Comparison of ENCODE assay signal across 9 cellular contexts in the genomic region with DNA sequence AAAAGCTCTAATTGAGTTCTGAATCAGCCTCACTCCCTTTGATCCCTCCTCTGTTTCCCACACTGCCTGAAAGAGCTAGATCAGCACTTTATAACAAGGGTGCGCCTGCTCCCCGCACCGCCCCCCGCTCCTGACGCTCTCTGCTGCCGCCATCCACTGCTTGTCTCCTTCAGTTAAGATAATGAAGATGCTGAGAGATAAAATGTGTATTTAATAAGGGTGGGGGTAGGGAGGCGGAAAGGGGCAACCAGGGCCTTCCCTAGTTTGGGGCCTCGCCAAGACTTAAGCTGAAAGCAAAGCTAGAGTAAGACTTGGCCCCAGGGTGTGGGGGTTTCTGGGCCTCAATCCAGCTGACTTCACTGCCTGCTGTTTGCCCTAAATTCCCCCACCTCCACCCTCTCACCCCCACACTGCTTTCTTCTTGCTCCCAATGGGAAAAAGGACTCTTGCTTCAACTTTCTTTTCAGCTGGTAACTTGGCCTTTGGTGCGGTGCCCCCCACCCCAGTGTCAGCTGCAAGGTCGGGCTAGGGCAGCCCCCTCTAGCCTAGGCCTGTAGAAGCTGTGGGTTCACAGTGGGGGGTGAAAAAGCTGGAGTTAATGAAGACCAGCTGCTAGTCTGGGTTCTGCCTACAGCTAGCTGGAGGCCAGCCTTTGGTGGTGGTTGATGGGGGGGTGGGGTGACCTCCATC. TPM values are rescaled to one million over a fixed set of nuclear protein-coding genes. Genes with fewer than 3 reads are reported as not detected.
DNase-seq lines count a peak whose midpoint lies in the region; ATAC-seq, FAIRE-seq and TF ChIP-seq lines count a peak whose summit lies in the region.
"Had no signal": no experiment of that assay in that cellular context is flagged by ENCODE, and none has a peak within 500 bp of the region (broad histone marks: within the 10 kb centered on the region; RNA-seq: fewer than 3 reads in every experiment).

No MANE protein-coding gene starts in this region.

- in situ Hi-C loops in HepG2 (cut with HindIII; ENCODE audit: extremely low pct_ligation_motif_present, low pct_unique_long_range_greater_than_20kb), result no loop called here

- 0 out of 2 replicates have a peak overlapping the region, but pooled peaks have one; percentile 2 for H3K4me3 ChIP-seq in HUES64 (ENCODE audit: low read length)
- no peak overlapping the region for H3K4me3 ChIP-seq in HepG2 (replicated peaks in 1 of 3; ENCODE audit: insufficient read depth in 1 of 3, low read depth in 2 of 3, low read length in 3 of 3)

- WGBS in HUES64, result 29% methylated on average over 10 of the region's 10 CpGs
- WGBS in HepG2 (ENCODE audit: low lambda C conversion rate), result 69% methylated on average over 10 of the region's 10 CpGs

- DNase-seq in activated naive CD8-positive, alpha-beta T cell treated with anti-CD3 and anti-CD28 coated beads, Interleukin-2, amount 50 U/mL, for 24 hours, result no peak
- DNase-seq in HepG2 (ENCODE audit: low spot score) (no peak), HPDE6-E6E7 (ENCODE audit: extremely low spot score) (no peak), DMS114 treated with DMSO at 0.1 percent for 48 hours (lab: John Stamatoyannopoulos, UW; ENCODE audit: unreplicated experiment) (no peak), progenitor cell of endocrine pancreas (ENCODE audit: low spot score, unreplicated experiment) (no peak)

- H3K9ac ChIP-seq in HUES64 (ENCODE audit: low read depth, low read length) (no peak overlapping the region), HepG2 (ENCODE audit: insufficient read depth, low read depth, low read length) (no peak overlapping the region)

- no peaks in the 10 kb centered on the region for H3K9me3 ChIP-seq in HUES64 (ENCODE audit: insufficient read depth, low read depth, low read length)
- H3K9me3 ChIP-seq in HepG2 (ENCODE audit: low read length), result no peaks in the 10 kb centered on the region

- no peaks in the 10 kb centered on the region for H3K27me3 Mint-ChIP-seq in activated naive CD8-positive, alpha-beta T cell treated with anti-CD3 and anti-CD28 coated beads, Interleukin-2, amount 50 U/mL, for 24 hours
- H3K27me3 Mint-ChIP-seq in progenitor cell of endocrine pancreas, result no peaks in the 10 kb centered on the region
- H3K27me3 Mint-ChIP-seq: dendritic cell treated with granulocyte-macrophage colony-stimulating factor and Interleukin-4, amounts not matched to agents 40 ng/mL and 50 ng/mL, for 4 days had no signal

- no peak overlapping the region for H3K4me3 Mint-ChIP-seq in activated naive CD8-positive, alpha-beta T cell treated with anti-CD3 and anti-CD28 coated beads, Interleukin-2, amount 50 U/mL, for 24 hours
- no peak overlapping the region for H3K4me3 Mint-ChIP-seq in progenitor cell of endocrine pancreas (ENCODE audit: low read depth)
- H3K4me3 Mint-ChIP-seq: dendritic cell treated with granulocyte-macrophage colony-stimulating factor and Interleukin-4, amounts not matched to agents 40 ng/mL and 50 ng/mL, for 4 days had no signal

- H3K4me1 ChIP-seq in HUES64 (ENCODE audit: insufficient read depth, low read length), result peaks cover 36% of the 10 kb centered on the region
- peaks cover 57% of the 10 kb centered on the region for H3K4me1 ChIP-seq in HepG2 (ENCODE audit: insufficient read depth, low read length)

- no peak for TF ChIP-seq RAD21 in HepG2 (CRISPR knock-in tag; IDR thresholded peaks at IDR 0.05)

- TF ChIP-seq EP300 in HepG2 (IDR thresholded peaks at IDR 0.05; ENCODE audit: low read depth in 2 of 2, low read length in 2 of 2) (no peak), HepG2 (CRISPR knock-in tag; IDR thresholded peaks at IDR 0.05; ENCODE audit: borderline replicate concordance) (no peak)

- H3K79me2 ChIP-seq in HepG2 (ENCODE audit: insufficient read depth, low read length), result no peaks in the 10 kb centered on the region

- ATAC-seq in activated naive CD8-positive, alpha-beta T cell treated with anti-CD3 and anti-CD28 coated beads, Interleukin-2, amount 50 U/mL, for 24 hours, result peak; percentile 7
- peak; percentile 2 for ATAC-seq in HepG2
- no peak for ATAC-seq in activated CD4-positive, CD25-positive, alpha-beta regulatory T cell treated with anti-CD3 and anti-CD28 coated beads, Interleukin-2, amount 50 U/mL, for 24 hours

- no peak overlapping the region for H3K27ac Mint-ChIP-seq in activated naive CD8-positive, alpha-beta T cell treated with anti-CD3 and anti-CD28 coated beads, Interleukin-2, amount 50 U/mL, for 24 hours
- no peak overlapping the region for H3K27ac Mint-ChIP-seq in progenitor cell of endocrine pancreas
- H3K27ac Mint-ChIP-seq: dendritic cell treated with granulocyte-macrophage colony-stimulating factor and Interleukin-4, amounts not matched to agents 40 ng/mL and 50 ng/mL, for 4 days had no signal

- no peak for FAIRE-seq in HepG2 (lab: Jason Lieb, UNC)

- H3K4me2 ChIP-seq in HepG2 (ENCODE audit: low read depth, low read length), result peak overlapping the region; percentile 28; the same call in 1 of the 2 replicates

- POLR2A ChIA-PET in HepG2 (lab: Yijun Ruan, JAX), result interaction anchor here (1.2 to 4.1 kb wide), 6 partner anchors 11 to 56 kb away, joined by 3 to 35 read pairs (median 8); no protein-coding TSS in a partner anchor

- TF ChIP-seq CTCF in 22Rv1 (IDR thresholded peaks at IDR 0.05) (no peak), HepG2 (CRISPR knock-in tag; IDR thresholded peaks at IDR 0.05) (no peak), progenitor cell of endocrine pancreas (IDR thresholded peaks at IDR 0.05; ENCODE audit: unreplicated experiment) (no peak)

- no peak; a peak in 1 of 4 replicates for TF ChIP-seq POLR2A in HepG2 (IDR thresholded peaks at IDR 0.05; ENCODE audit: insufficient read depth in 1 of 2, low read depth in 2 of 2, low read length in 2 of 2)

- CTCF ChIA-PET in HepG2 (lab: Yijun Ruan, JAX; ENCODE audit: low intra/inter-chr PET ratio, low total read pairs), result interaction anchor here (8.6 kb wide), 1 partner anchor 47 kb away, joined by 157 read pairs; no protein-coding TSS in a partner anchor

- 0 out of 2 replicates have a peak overlapping the region, but pooled peaks have one; percentile 20 for H3K27ac ChIP-seq in 22Rv1
- H3K27ac ChIP-seq in HUES64 (ENCODE audit: low read depth, low read length), result peak overlapping the region; percentile 32; the same call in 1 of the 2 replicates
- no peak overlapping the region for H3K27ac ChIP-seq in HepG2 (ENCODE audit: extremely low read length, insufficient read depth, low read length)

- no peaks in the 10 kb centered on the region for H4K20me1 ChIP-seq in HepG2 (ENCODE audit: insufficient read depth, low read length)

- H3K27me3 ChIP-seq in HUES64 (ENCODE audit: insufficient read depth, low read length) (no peaks in the 10 kb centered on the region), HepG2 (ENCODE audit: control insufficient read depth in 1 of 2, insufficient read depth in 2 of 2, low read length in 2 of 2) (no peaks in the 10 kb centered on the region; a peak in 1 of 5 replicates)

- H3K9me3 Mint-ChIP-seq in activated naive CD8-positive, alpha-beta T cell treated with anti-CD3 and anti-CD28 coated beads, Interleukin-2, amount 50 U/mL, for 24 hours, result no peaks in the 10 kb centered on the region
- no peaks in the 10 kb centered on the region for H3K9me3 Mint-ChIP-seq in progenitor cell of endocrine pancreas (ENCODE audit: low read depth)
- H3K9me3 Mint-ChIP-seq: dendritic cell treated with granulocyte-macrophage colony-stimulating factor and Interleukin-4, amounts not matched to agents 40 ng/mL and 50 ng/mL, for 4 days had no signal

- peaks cover 26% of the 10 kb centered on the region for H3K4me1 Mint-ChIP-seq in activated naive CD8-positive, alpha-beta T cell treated with anti-CD3 and anti-CD28 coated beads, Interleukin-2, amount 50 U/mL, for 24 hours
- H3K4me1 Mint-ChIP-seq in progenitor cell of endocrine pancreas (ENCODE audit: low read depth), result peaks cover 29% of the 10 kb centered on the region

- peaks cover 24% of the 10 kb centered on the region for H3K36me3 ChIP-seq in HUES64 (ENCODE audit: insufficient read depth, low read length)
- peaks cover 0 to 14% of the 10 kb centered on the region in 2 experiments; a peak in 4 of 5 replicates for H3K36me3 ChIP-seq in HepG2 (replicated peaks in 1 of 2; ENCODE audit: control insufficient read depth in 1 of 2, insufficient read depth in 2 of 2, low read length in 2 of 2)

- intact Hi-C loops in HepG2 (cut with micrococcal nuclease; ENCODE audit: unreplicated experiment), result no loop called here

- H2AFZ ChIP-seq in HepG2 (ENCODE audit: low read length), result no peak overlapping the region

- H3K36me3 Mint-ChIP-seq in activated naive CD8-positive, alpha-beta T cell treated with anti-CD3 and anti-CD28 coated beads, Interleukin-2, amount 50 U/mL, for 24 hours (ENCODE audit: low read depth), result peaks cover 25% of the 10 kb centered on the region
- peaks cover 2% of the 10 kb centered on the region for H3K36me3 Mint-ChIP-seq in progenitor cell of endocrine pancreas (ENCODE audit: insufficient read depth)

- no TSS peak for BruUV-seq in HepG2 (replicated peaks; lab: Mats Ljungman, UMichigan)

RNA-seq across cellular contexts. Expression of a gene that starts 1.8 kb away (rescaled TPM):
- 15.4 TPM for polyA plus RNA-seq in HUES64 (2013, experiment 1 of 2)
- 20.9 TPM for polyA plus RNA-seq in HUES64 (2013, experiment 2 of 2)
- 8.6 and 8.9 TPM in 2 replicates for total RNA-seq in HepG2 (2016; rRNA removed; fragmentation: Illumina TruSeq; extraction: Trizol)
- total RNA-seq in HepG2 (2016; cell fraction: cytosol; rRNA removed; fragmentation: Illumina TruSeq; extraction: Trizol; ENCODE audit: low read depth), result 3.2 and 3.7 TPM in 2 replicates
- 6.7 and 9.5 TPM in 2 replicates for total RNA-seq in HepG2 (2016; cell fraction: insoluble cytoplasmic fraction; rRNA removed; fragmentation: Illumina TruSeq; extraction: Trizol)
- 8.2 and 11.1 TPM in 2 replicates for total RNA-seq in HepG2 (2016; cell fraction: membrane; rRNA removed; fragmentation: Illumina TruSeq; extraction: Trizol)
- total RNA-seq in HepG2 (2016; cell fraction: nucleus; rRNA removed; fragmentation: Illumina TruSeq; extraction: Trizol), result 6.0 and 7.0 TPM in 2 replicates
- polyA plus RNA-seq in HepG2 (2011; rRNA removed), result 6.0 and 6.4 TPM in 2 replicates
- polyA plus RNA-seq in HepG2 (2011; cell fraction: cytosol; rRNA removed), result 2.2 and 3.8 TPM in 2 replicates
- polyA plus RNA-seq in HepG2 (2011; cell fraction: nucleus; rRNA removed), result 13.2 and 13.3 TPM in 2 replicates
- polyA plus RNA-seq in HepG2 (2012), result 15.4 and 16.1 TPM in 2 replicates
- polyA plus RNA-seq in HepG2 (2016; cell fraction: cytosol; fragmentation: Illumina TruSeq; extraction: Trizol; ENCODE audit: low read depth), result 3.8 and 5.4 TPM in 2 replicates
- polyA plus RNA-seq in HepG2 (2016; cell fraction: insoluble cytoplasmic fraction; fragmentation: Illumina TruSeq; extraction: Trizol; ENCODE audit: low read depth), result 12.7 and 17.8 TPM in 2 replicates
- polyA plus RNA-seq in HepG2 (2016; cell fraction: membrane; fragmentation: Illumina TruSeq; extraction: Trizol; ENCODE audit: low read depth), result 9.6 and 13.8 TPM in 2 replicates
- polyA plus RNA-seq in HepG2 (2016; cell fraction: nucleus; fragmentation: Illumina TruSeq; extraction: Trizol; ENCODE audit: insufficient read depth, low read depth), result 19.0 and 19.4 TPM in 2 replicates
- 6.4 and 11.7 TPM in 2 replicates for polyA minus RNA-seq in HepG2 (2011; rRNA and poly(A)+ RNA removed; ENCODE audit: low replicate concordance)
- polyA minus RNA-seq in HepG2 (2011; cell fraction: cytosol; rRNA and poly(A)+ RNA removed), result 6.7 and 8.2 TPM in 2 replicates
- polyA minus RNA-seq in HepG2 (2011; cell fraction: nucleus; rRNA and poly(A)+ RNA removed), result 5.2 and 6.7 TPM in 2 replicates
- 50.8 and 51.3 TPM in 2 replicates for total RNA-seq in progenitor cell of endocrine pancreas

RNA-seq across cellular contexts. Expression of a gene that starts 19.5 kb away (rescaled TPM):
- 80.7 TPM for polyA plus RNA-seq in HUES64 (2013, experiment 1 of 2)
- polyA plus RNA-seq in HUES64 (2013, experiment 2 of 2), result 75.9 TPM
- total RNA-seq in HepG2 (2016; rRNA removed; fragmentation: Illumina TruSeq; extraction: Trizol), result 114 and 154 TPM in 2 replicates
- total RNA-seq in HepG2 (2016; cell fraction: cytosol; rRNA removed; fragmentation: Illumina TruSeq; extraction: Trizol; ENCODE audit: low read depth), result 24.3 and 27.3 TPM in 2 replicates
- 117 and 162 TPM in 2 replicates for total RNA-seq in HepG2 (2016; cell fraction: insoluble cytoplasmic fraction; rRNA removed; fragmentation: Illumina TruSeq; extraction: Trizol)
- total RNA-seq in HepG2 (2016; cell fraction: membrane; rRNA removed; fragmentation: Illumina TruSeq; extraction: Trizol), result 42.3 and 51.8 TPM in 2 replicates
- 89.2 and 89.6 TPM in 2 replicates for total RNA-seq in HepG2 (2016; cell fraction: nucleus; rRNA removed; fragmentation: Illumina TruSeq; extraction: Trizol)
- 10.7 and 17.4 TPM in 2 replicates for polyA plus RNA-seq in HepG2 (2011; rRNA removed)
- polyA plus RNA-seq in HepG2 (2011; cell fraction: cytosol; rRNA removed), result 6.9 and 8.8 TPM in 2 replicates
- 9.6 and 11.4 TPM in 2 replicates for polyA plus RNA-seq in HepG2 (2011; cell fraction: nucleus; rRNA removed)
- polyA plus RNA-seq in HepG2 (2012), result 8.4 and 23.9 TPM in 2 replicates
- 12.0 and 14.2 TPM in 2 replicates for polyA plus RNA-seq in HepG2 (2016; cell fraction: cytosol; fragmentation: Illumina TruSeq; extraction: Trizol; ENCODE audit: low read depth)
- 133 and 135 TPM in 2 replicates for polyA plus RNA-seq in HepG2 (2016; cell fraction: insoluble cytoplasmic fraction; fragmentation: Illumina TruSeq; extraction: Trizol; ENCODE audit: low read depth)
- 15.3 and 18.9 TPM in 2 replicates for polyA plus RNA-seq in HepG2 (2016; cell fraction: membrane; fragmentation: Illumina TruSeq; extraction: Trizol; ENCODE audit: low read depth)
- 98.6 and 99.5 TPM in 2 replicates for polyA plus RNA-seq in HepG2 (2016; cell fraction: nucleus; fragmentation: Illumina TruSeq; extraction: Trizol; ENCODE audit: insufficient read depth, low read depth)
- 8.7 and 50.8 TPM in 2 replicates for polyA minus RNA-seq in HepG2 (2011; rRNA and poly(A)+ RNA removed; ENCODE audit: low replicate concordance)
- 9.4 and 10.7 TPM in 2 replicates for polyA minus RNA-seq in HepG2 (2011; cell fraction: cytosol; rRNA and poly(A)+ RNA removed)
- 31.5 and 47.0 TPM in 2 replicates for polyA minus RNA-seq in HepG2 (2011; cell fraction: nucleus; rRNA and poly(A)+ RNA removed)
- 35.7 and 38.5 TPM in 2 replicates for total RNA-seq in progenitor cell of endocrine pancreas

RNA-seq across cellular contexts. Expression of a gene that starts 57.4 kb away (rescaled TPM):
- not detected for polyA plus RNA-seq in HUES64 (2013, experiment 1 of 2)
- polyA plus RNA-seq in HUES64 (2013, experiment 2 of 2), result not detected
- not detected in 2 replicates for total RNA-seq in HepG2 (2016; rRNA removed; fragmentation: Illumina TruSeq; extraction: Trizol)
- total RNA-seq in HepG2 (2016; cell fraction: cytosol; rRNA removed; fragmentation: Illumina TruSeq; extraction: Trizol; ENCODE audit: low read depth), result not detected in 2 replicates
- total RNA-seq in HepG2 (2016; cell fraction: insoluble cytoplasmic fraction; rRNA removed; fragmentation: Illumina TruSeq; extraction: Trizol), result not detected in 2 replicates
- not detected in 2 replicates for total RNA-seq in HepG2 (2016; cell fraction: membrane; rRNA removed; fragmentation: Illumina TruSeq; extraction: Trizol)
- not detected in 2 replicates for total RNA-seq in HepG2 (2016; cell fraction: nucleus; rRNA removed; fragmentation: Illumina TruSeq; extraction: Trizol)
- not detected in 2 replicates for polyA plus RNA-seq in HepG2 (2011; rRNA removed)
- not detected in 2 replicates for polyA plus RNA-seq in HepG2 (2011; cell fraction: cytosol; rRNA removed)
- polyA plus RNA-seq in HepG2 (2011; cell fraction: nucleus; rRNA removed), result not detected in 2 replicates
- not detected in 2 replicates for polyA plus RNA-seq in HepG2 (2012)
- polyA plus RNA-seq in HepG2 (2016; cell fraction: cytosol; fragmentation: Illumina TruSeq; extraction: Trizol; ENCODE audit: low read depth), result not detected in 2 replicates
- not detected in 2 replicates for polyA plus RNA-seq in HepG2 (2016; cell fraction: insoluble cytoplasmic fraction; fragmentation: Illumina TruSeq; extraction: Trizol; ENCODE audit: low read depth)
- not detected in 2 replicates for polyA plus RNA-seq in HepG2 (2016; cell fraction: membrane; fragmentation: Illumina TruSeq; extraction: Trizol; ENCODE audit: low read depth)
- polyA plus RNA-seq in HepG2 (2016; cell fraction: nucleus; fragmentation: Illumina TruSeq; extraction: Trizol; ENCODE audit: insufficient read depth, low read depth), result not detected in 2 replicates
- not detected in 2 replicates for polyA minus RNA-seq in HepG2 (2011; rRNA and poly(A)+ RNA removed; ENCODE audit: low replicate concordance)
- polyA minus RNA-seq in HepG2 (2011; cell fraction: cytosol; rRNA and poly(A)+ RNA removed), result not detected in 2 replicates
- not detected in 2 replicates for polyA minus RNA-seq in HepG2 (2011; cell fraction: nucleus; rRNA and poly(A)+ RNA removed)
- not detected in 2 replicates for total RNA-seq in progenitor cell of endocrine pancreas

Comparison
In these comparisons a context has a peak if more than half of its experiments do, and no peak if none do; other contexts are left out.
1. ATAC-seq: peak in activated naive CD8-positive, alpha-beta T cell treated with anti-CD3 and anti-CD28 coated beads, Interleukin-2, amount 50 U/mL, for 24 hours (single experiment) and HepG2 (single experiment); none in activated CD4-positive, CD25-positive, alpha-beta regulatory T cell treated with anti-CD3 and anti-CD28 coated beads, Interleukin-2, amount 50 U/mL, for 24 hours (0 of 2).